ENCODE assay signal across 6 cellular contexts in the genomic region with DNA sequence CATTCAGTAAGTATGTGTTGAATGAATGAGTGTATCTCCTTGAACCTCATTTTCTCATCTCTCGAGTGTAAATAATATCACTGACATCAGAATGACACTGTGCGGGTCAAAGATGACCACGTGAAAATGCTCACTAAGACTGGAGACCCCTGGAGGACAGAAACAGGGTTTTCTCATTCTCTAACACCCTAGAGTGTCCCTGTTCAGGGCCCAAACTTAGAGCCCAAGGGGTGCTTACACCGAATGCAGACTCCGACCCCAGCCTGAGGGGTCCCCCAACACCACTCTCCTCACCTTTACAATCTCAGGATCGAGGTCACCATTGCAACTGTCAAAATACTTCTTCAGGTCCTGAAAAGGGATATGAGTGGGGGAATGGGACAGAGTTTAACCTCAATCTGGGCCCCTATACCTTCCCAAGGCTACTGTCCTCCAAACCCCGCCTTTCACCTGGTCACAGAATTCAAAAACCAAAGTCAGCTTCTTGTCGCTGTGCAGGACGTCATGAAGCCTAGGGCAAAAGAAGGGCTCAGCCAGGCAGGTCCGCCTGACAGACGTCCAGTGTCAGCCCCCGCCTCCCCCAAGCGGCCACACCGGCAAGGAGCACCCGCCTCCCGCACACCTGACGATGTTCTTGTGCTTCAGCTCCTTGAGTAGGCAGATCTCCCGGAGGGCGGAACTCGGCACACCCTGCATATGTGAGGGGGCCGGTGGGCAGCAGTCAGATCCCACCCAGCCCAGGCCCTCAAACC. TPM values are rescaled to one million over a fixed set of nuclear protein-coding genes. Genes with fewer than 3 reads are reported as not detected.
DNase-seq lines count a peak whose midpoint lies in the region; ATAC-seq and TF ChIP-seq lines count a peak whose summit lies in the region.

No MANE protein-coding gene starts in this region.

- CTCF ChIA-PET in SK-N-SH (lab: Yijun Ruan, JAX), result interaction anchor here (1.0 to 12.2 kb wide), 10 partner anchors 10 to 54 kb away, joined by 3 to 126 read pairs (median 8); partner anchors contain the start of gene ABCB8

- H3F3A ChIP-seq in SK-N-SH (replicated peaks; ENCODE audit: insufficient read depth), result peaks cover 3% of the 10 kb centered on the region

- POLR2A ChIA-PET in SK-N-SH (lab: Yijun Ruan, JAX), result no interaction called here

- 75% methylated on average over 21 of the region's 21 CpGs for whole genome bisulfite sequencing in SK-N-SH (ENCODE audit: low lambda C conversion rate)

- peaks cover 40% of the 10 kb centered on the region for H3K79me2 ChIP-seq in SK-N-SH (ENCODE audit: insufficient read depth)

- H2AFZ ChIP-seq in SK-N-SH (ENCODE audit: low read depth), result no peak overlapping the region

- no peak for TF ChIP-seq EP300 in SK-N-SH (IDR thresholded peaks at IDR 0.05; ENCODE audit: borderline replicate concordance in 1 of 2, low read depth in 1 of 2, low read length in 1 of 2)

- peak; percentile 23 for TF ChIP-seq CTCF in SK-N-SH (IDR thresholded peaks at IDR 0.05)

- ATAC-seq in SK-N-SH treated with all-trans-retinoic acid at 6 μM for 48 hours, result no peak
- ATAC-seq in GM19351 (IDR thresholded peaks at IDR 0.05; ENCODE audit: unreplicated experiment), result no peak
- ATAC-seq in HG03520 (IDR thresholded peaks at IDR 0.05; ENCODE audit: unreplicated experiment), result no peak

- H3K9ac ChIP-seq in SK-N-SH (peak overlapping the region; percentile 68), skeletal muscle tissue (ENCODE audit: low read depth in 1 of 3, low read length in 3 of 3) (peak overlapping the region; percentile 73 to 90 (median 80))

- H3K4me2 ChIP-seq in SK-N-SH, result peak overlapping the region; percentile 85

- H3K36me3 ChIP-seq in SK-N-SH (replicated peaks in 1 of 2; ENCODE audit: control insufficient read depth in 1 of 2, insufficient read depth in 2 of 2, low read length in 1 of 2) (peaks cover 4 to 40% of the 10 kb centered on the region in 2 experiments), skeletal muscle tissue (ENCODE audit: control insufficient read depth in 3 of 3, insufficient read depth in 3 of 3, low read length in 3 of 3) (peaks cover 0 to 6% (median 4%) of the 10 kb centered on the region in 3 donors)

- H3K9me3 ChIP-seq in SK-N-SH (no peaks in the 10 kb centered on the region), skeletal muscle tissue (ENCODE audit: control insufficient read depth in 3 of 3, low read length in 3 of 3) (no peaks in the 10 kb centered on the region)

- no peak for TF ChIP-seq RAD21 in SK-N-SH (IDR thresholded peaks at IDR 0.05; ENCODE audit: low read length)

- no peaks in the 10 kb centered on the region for H3K9me2 ChIP-seq in SK-N-SH

- peak overlapping the region in 1 of 2 experiments; percentile 13; a peak in 1 of 4 replicates for H3K27ac ChIP-seq in SK-N-SH (ENCODE audit: low read depth in 2 of 2, low read length in 1 of 2)
- H3K27ac ChIP-seq in skeletal muscle tissue (ENCODE audit: low read depth, low read length), result no peak overlapping the region

- H3K27me3 ChIP-seq in SK-N-SH (ENCODE audit: insufficient read depth), result no peaks in the 10 kb centered on the region
- H3K27me3 ChIP-seq in skeletal muscle tissue (ENCODE audit: control insufficient read depth in 3 of 3, insufficient read depth in 3 of 3, low read length in 3 of 3), result no peaks in the 10 kb centered on the region

- H4K20me1 ChIP-seq in SK-N-SH (ENCODE audit: insufficient read depth), result peaks cover 10% of the 10 kb centered on the region

- peaks cover 22 to 42% of the 10 kb centered on the region in 2 experiments for H3K4me1 ChIP-seq in SK-N-SH (ENCODE audit: control insufficient read depth in 1 of 2, insufficient read depth in 2 of 2, low read depth in 1 of 2, low read length in 1 of 2)
- H3K4me1 ChIP-seq in skeletal muscle tissue (ENCODE audit: control insufficient read depth in 3 of 3, insufficient read depth in 3 of 3, low read length in 3 of 3), result peaks cover 36 to 38% (median 37%) of the 10 kb centered on the region in 3 donors

- H3K4me3 ChIP-seq in SK-N-SH (ENCODE audit: low read depth in 2 of 2, low read length in 1 of 2) (peak overlapping the region; percentile 66 to 99), skeletal muscle tissue (ENCODE audit: low read length in 3 of 3) (peak overlapping the region; percentile 90 to 95 (median 94))

- DNase-seq in SK-N-SH (no peak), ecto neural progenitor cell (ENCODE audit: low spot score) (peak; percentile 54)

TF ChIP-seq in SK-N-SH, 30 proteins besides CTCF, POLR2A, EP300 and RAD21:
- TF ChIP-seq MXI1 (IDR thresholded peaks at IDR 0.05; ENCODE audit: low read depth, low read length), result 0 out of 2 replicates have a peak, but pooled peaks have one; percentile 9
- no peak for TF ChIP-seq MEF2A (IDR thresholded peaks at IDR 0.05; ENCODE audit: borderline replicate concordance, low read depth)
TF ChIP-seq in SK-N-SH: peak in this region for 1.

TF ChIP-seq in SK-N-SH treated with all-trans-retinoic acid at 6 μM for 48 hours, 23 proteins besides CTCF, POLR2A, EP300 and RAD21:
- TF ChIP-seq POU6F1 (CRISPR knock-in tag; IDR thresholded peaks at IDR 0.05; ENCODE audit: borderline replicate concordance, low read depth) (no peak), ESRRG (CRISPR knock-in tag; IDR thresholded peaks at IDR 0.05) (no peak), ZNF70 (CRISPR knock-in tag; IDR thresholded peaks at IDR 0.05) (no peak), CSDC2 (CRISPR knock-in tag; IDR thresholded peaks at IDR 0.05) (no peak), ZNF565 (CRISPR knock-in tag; conservative IDR thresholded peaks at IDR 0.05; ENCODE audit: low read depth) (no peak), PPARA (CRISPR knock-in tag; IDR thresholded peaks at IDR 0.05; ENCODE audit: borderline replicate concordance) (no peak), ZNF8 (CRISPR knock-in tag; IDR thresholded peaks at IDR 0.05) (no peak)
- TF ChIP-seq, protein P1, sequence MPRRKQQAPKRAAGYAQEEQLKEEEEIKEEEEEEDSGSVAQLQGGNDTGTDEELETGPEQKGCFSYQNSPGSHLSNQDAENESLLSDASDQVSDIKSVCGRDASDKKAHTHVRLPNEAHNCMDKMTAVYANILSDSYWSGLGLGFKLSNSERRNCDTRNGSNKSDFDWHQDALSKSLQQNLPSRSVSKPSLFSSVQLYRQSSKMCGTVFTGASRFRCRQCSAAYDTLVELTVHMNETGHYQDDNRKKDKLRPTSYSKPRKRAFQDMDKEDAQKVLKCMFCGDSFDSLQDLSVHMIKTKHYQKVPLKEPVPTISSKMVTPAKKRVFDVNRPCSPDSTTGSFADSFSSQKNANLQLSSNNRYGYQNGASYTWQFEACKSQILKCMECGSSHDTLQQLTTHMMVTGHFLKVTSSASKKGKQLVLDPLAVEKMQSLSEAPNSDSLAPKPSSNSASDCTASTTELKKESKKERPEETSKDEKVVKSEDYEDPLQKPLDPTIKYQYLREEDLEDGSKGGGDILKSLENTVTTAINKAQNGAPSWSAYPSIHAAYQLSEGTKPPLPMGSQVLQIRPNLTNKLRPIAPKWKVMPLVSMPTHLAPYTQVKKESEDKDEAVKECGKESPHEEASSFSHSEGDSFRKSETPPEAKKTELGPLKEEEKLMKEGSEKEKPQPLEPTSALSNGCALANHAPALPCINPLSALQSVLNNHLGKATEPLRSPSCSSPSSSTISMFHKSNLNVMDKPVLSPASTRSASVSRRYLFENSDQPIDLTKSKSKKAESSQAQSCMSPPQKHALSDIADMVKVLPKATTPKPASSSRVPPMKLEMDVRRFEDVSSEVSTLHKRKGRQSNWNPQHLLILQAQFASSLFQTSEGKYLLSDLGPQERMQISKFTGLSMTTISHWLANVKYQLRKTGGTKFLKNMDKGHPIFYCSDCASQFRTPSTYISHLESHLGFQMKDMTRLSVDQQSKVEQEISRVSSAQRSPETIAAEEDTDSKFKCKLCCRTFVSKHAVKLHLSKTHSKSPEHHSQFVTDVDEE (CRISPR knock-in tag; IDR thresholded peaks at IDR 0.05), result no peak
TF ChIP-seq in SK-N-SH treated with all-trans-retinoic acid at 6 μM for 48 hours: peak in this region for 0.

RNA-seq across cellular contexts. Expression of gene CDK5, which starts 1.2 kb away (rescaled TPM):
- polyA plus RNA-seq in SK-N-SH (2012; rRNA removed), result 123 and 125 TPM in 2 replicates
- polyA plus RNA-seq in SK-N-SH (2012; cell fraction: cytosol; rRNA removed), result 97.6 and 104 TPM in 2 replicates
- polyA plus RNA-seq in SK-N-SH (2012; cell fraction: nucleus; rRNA removed), result 77.3 and 91.3 TPM in 2 replicates
- 5.7 TPM for total RNA-seq in skeletal muscle tissue

RNA-seq across cellular contexts. Expression of gene SLC4A2, which starts 2.9 kb away (rescaled TPM):
- 123 and 167 TPM in 2 replicates for polyA plus RNA-seq in SK-N-SH (2012; rRNA removed)
- 60.6 and 67.2 TPM in 2 replicates for polyA plus RNA-seq in SK-N-SH (2012; cell fraction: cytosol; rRNA removed)
- 478 and 1,049 TPM in 2 replicates for polyA plus RNA-seq in SK-N-SH (2012; cell fraction: nucleus; rRNA removed)
- 31.3 TPM for total RNA-seq in skeletal muscle tissue

RNA-seq across cellular contexts. Expression of gene ASIC3, which starts 8.1 kb away (rescaled TPM):
- polyA plus RNA-seq in SK-N-SH (2012; rRNA removed), result 4.0 and 4.5 TPM in 2 replicates
- polyA plus RNA-seq in SK-N-SH (2012; cell fraction: cytosol; rRNA removed), result 0.72 and 0.77 TPM in 2 replicates
- 39.2 and 57.2 TPM in 2 replicates for polyA plus RNA-seq in SK-N-SH (2012; cell fraction: nucleus; rRNA removed)
- total RNA-seq in skeletal muscle tissue, result not detected

RNA-seq across cellular contexts. Expression of gene FASTK, which starts 24.1 kb away (rescaled TPM):
- 125 and 148 TPM in 2 replicates for polyA plus RNA-seq in SK-N-SH (2012; rRNA removed)
- 34.4 and 60.5 TPM in 2 replicates for polyA plus RNA-seq in SK-N-SH (2012; cell fraction: cytosol; rRNA removed)
- 699 and 1,159 TPM in 2 replicates for polyA plus RNA-seq in SK-N-SH (2012; cell fraction: nucleus; rRNA removed)
- 55.3 TPM for total RNA-seq in skeletal muscle tissue

RNA-seq across cellular contexts. Expression of gene TMUB1, which starts 26.8 kb away (rescaled TPM):
- polyA plus RNA-seq in SK-N-SH (2012; rRNA removed), result 37.8 and 60.6 TPM in 2 replicates
- polyA plus RNA-seq in SK-N-SH (2012; cell fraction: cytosol; rRNA removed), result 21.7 and 37.0 TPM in 2 replicates
- 58.0 and 66.2 TPM in 2 replicates for polyA plus RNA-seq in SK-N-SH (2012; cell fraction: nucleus; rRNA removed)
- total RNA-seq in skeletal muscle tissue, result 12.5 TPM
